ENCODE assay signal across 26 cellular contexts in the genomic region with DNA sequence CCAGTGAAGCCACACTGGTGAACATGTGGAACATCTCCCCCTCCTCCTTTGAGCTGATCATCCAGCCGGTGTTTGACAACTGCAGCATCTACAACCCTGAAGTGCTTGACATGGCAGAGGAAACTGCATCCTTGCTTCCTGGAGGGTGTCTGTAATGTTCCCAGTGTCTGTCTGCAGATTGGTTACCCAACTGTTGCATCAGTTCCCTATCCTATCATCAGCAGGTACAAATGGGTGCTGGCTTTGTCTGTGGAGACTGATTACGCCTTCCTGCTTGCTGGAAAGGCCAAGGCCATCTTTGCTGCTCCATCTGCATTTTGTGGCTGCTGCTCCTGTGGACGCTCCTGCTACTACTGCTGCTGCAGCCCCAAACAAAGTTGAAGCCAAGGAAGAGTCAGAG.
"Had no signal": no experiment of that assay in that cellular context is flagged by ENCODE, and none has a peak within 500 bp of the region (broad histone marks: within the 10 kb centered on the region; RNA-seq: fewer than 3 reads in every experiment).

No MANE protein-coding gene starts in this region.

- H3K27me3 ChIP-seq: ascending aorta, body of pancreas had no signal

- H3K9me3 Mint-ChIP-seq: activated CD4-positive, alpha-beta T cell treated with anti-CD3 and anti-CD28 coated beads, Interleukin-2, amount 10 ng/mL, durations not matched to agents 24 days and 14 days; activated naive CD8-positive, alpha-beta T cell treated with anti-CD3 and anti-CD28 coated beads, Interleukin-2, amount 50 U/mL, for 24 hours; activated T-cell treated with anti-CD3 and anti-CD28 coated beads, Interleukin-2, amount 50 U/mL, for 24 hours; central memory CD8-positive, alpha-beta T cell; T-helper 1 cell treated with Interleukin-12 subunit alpha and Interleukin-12 subunit beta and Interleukin-4 antibody, amounts not matched to agents 30 μg/mL and 1 μg/mL, for 36 hours had no signal

- DNase-seq: activated CD4-positive, alpha-beta T cell treated with anti-CD3 and anti-CD28 coated beads, Interleukin-2, amount 10 ng/mL, durations not matched to agents 24 days and 14 days; activated CD4-positive, alpha-beta T cell treated with anti-CD3 and anti-CD28 coated beads, Interleukin-2, amount 50 U/mL, for 48 hours; activated CD4-positive, CD25-positive, alpha-beta regulatory T cell treated with anti-CD3 and anti-CD28 coated beads, Interleukin-2, amount 50 U/mL, for 72 hours; activated CD8-positive, alpha-beta memory T cell treated with anti-CD3 and anti-CD28 coated beads, Interleukin-2, amount 10 ng/mL, durations not matched to agents 7 days and 5 days; activated effector memory CD4-positive, alpha-beta T cell treated with anti-CD3 and anti-CD28 coated beads, Interleukin-2, amount 50 U/mL, for 16 hours; activated naive CD4-positive, alpha-beta T cell treated with Interleukin-2 at 50 U/mL for 16 hours; activated naive CD8-positive, alpha-beta T cell treated with anti-CD3 and anti-CD28 coated beads, Interleukin-2, amount 50 U/mL, for 24 hours; activated T-cell treated with anti-CD3 and anti-CD28 coated beads, Interleukin-2, amount 50 U/mL, for 24 hours; amniotic stem cell; body of pancreas; Kasumi-1; NCI-H1105 treated with DMSO at 0.1 percent for 48 hours; NCI-H1436 treated with DMSO at 0.1 percent for 48 hours; NCI-H187; NCI-H2081; NCI-H446 treated with DMSO at 0.1 percent for 48 hours; NCI-H524 treated with DMSO at 0.1 percent for 48 hours; NCI-H774; Right ventricle myocardium superior had no signal

- H3K4me1 Mint-ChIP-seq: activated CD4-positive, alpha-beta T cell treated with anti-CD3 and anti-CD28 coated beads, Interleukin-2, amount 10 ng/mL, durations not matched to agents 24 days and 14 days; activated CD8-positive, alpha-beta memory T cell treated with anti-CD3 and anti-CD28 coated beads, Interleukin-2, amount 10 ng/mL, durations not matched to agents 7 days and 5 days; activated naive CD8-positive, alpha-beta T cell treated with anti-CD3 and anti-CD28 coated beads, Interleukin-2, amount 50 U/mL, for 24 hours; central memory CD8-positive, alpha-beta T cell had no signal

- H3K4me3 Mint-ChIP-seq: activated CD4-positive, alpha-beta T cell treated with anti-CD3 and anti-CD28 coated beads, Interleukin-2, amount 10 ng/mL, durations not matched to agents 24 days and 14 days; activated CD8-positive, alpha-beta memory T cell treated with anti-CD3 and anti-CD28 coated beads, Interleukin-2, amount 10 ng/mL, durations not matched to agents 7 days and 5 days; activated naive CD8-positive, alpha-beta T cell treated with anti-CD3 and anti-CD28 coated beads, Interleukin-2, amount 50 U/mL, for 24 hours; activated T-cell treated with anti-CD3 and anti-CD28 coated beads, Interleukin-2, amount 50 U/mL, for 24 hours; central memory CD8-positive, alpha-beta T cell; T-helper 1 cell treated with Interleukin-12 subunit alpha and Interleukin-12 subunit beta and Interleukin-4 antibody, amounts not matched to agents 30 μg/mL and 1 μg/mL, for 36 hours had no signal

- H3K4me3 ChIP-seq: ascending aorta, body of pancreas, SJSA1 had no signal

- H3K9me3 ChIP-seq: ascending aorta, body of pancreas, SJSA1 had no signal

- H3K36me3 ChIP-seq: ascending aorta, SJSA1 had no signal

- H3K36me3 Mint-ChIP-seq: activated CD8-positive, alpha-beta memory T cell treated with anti-CD3 and anti-CD28 coated beads, Interleukin-2, amount 10 ng/mL, durations not matched to agents 7 days and 5 days; activated naive CD4-positive, alpha-beta T cell treated with anti-CD3 and anti-CD28 coated beads, Interleukin-2, amount 50 U/mL, for 72 hours had no signal

- ATAC-seq: activated CD8-positive, alpha-beta memory T cell treated with anti-CD3 and anti-CD28 coated beads, Interleukin-2, amount 10 ng/mL, durations not matched to agents 7 days and 5 days; activated naive CD4-positive, alpha-beta T cell treated with anti-CD3 and anti-CD28 coated beads, Interleukin-2, amount 50 U/mL, for 72 hours; activated naive CD8-positive, alpha-beta T cell treated with anti-CD3 and anti-CD28 coated beads, Interleukin-2, amount 50 U/mL, for 24 hours; body of pancreas; Panc1 had no signal

- H3K4me1 ChIP-seq: ascending aorta, body of pancreas, SJSA1 had no signal

- H3K27ac ChIP-seq: ascending aorta, body of pancreas, RWPE1, SJSA1 had no signal

- H3K27ac Mint-ChIP-seq: activated CD4-positive, alpha-beta T cell treated with anti-CD3 and anti-CD28 coated beads, Interleukin-2, amount 10 ng/mL, durations not matched to agents 24 days and 14 days; activated CD8-positive, alpha-beta memory T cell treated with anti-CD3 and anti-CD28 coated beads, Interleukin-2, amount 10 ng/mL, durations not matched to agents 7 days and 5 days; activated naive CD4-positive, alpha-beta T cell treated with anti-CD3 and anti-CD28 coated beads, Interleukin-2, amount 50 U/mL, for 72 hours; activated naive CD8-positive, alpha-beta T cell treated with anti-CD3 and anti-CD28 coated beads, Interleukin-2, amount 50 U/mL, for 24 hours; activated T-cell treated with anti-CD3 and anti-CD28 coated beads, Interleukin-2, amount 50 U/mL, for 24 hours; T-helper 1 cell treated with Interleukin-12 subunit alpha and Interleukin-12 subunit beta and Interleukin-4 antibody, amounts not matched to agents 30 μg/mL and 1 μg/mL, for 36 hours had no signal
